ENCODE assay signal across 3 cellular contexts in genomic region chr11:74685338-74685737, GRCh38.
TF ChIP-seq lines count a peak whose summit lies in the region.

No MANE protein-coding gene starts in this region.

TF ChIP-seq in A549, 52 proteins besides CTCF, POLR2A, EP300 and RAD21:
- no peak for TF ChIP-seq RNF2 (IDR thresholded peaks at IDR 0.05; ENCODE audit: borderline replicate concordance, low read depth)
- TF ChIP-seq ZFP36 (IDR thresholded peaks at IDR 0.05; ENCODE audit: borderline replicate concordance, partially characterized antibody) = peak; percentile 58
- no peak for TF ChIP-seq HOXA7 (CRISPR knock-in tag; IDR thresholded peaks at IDR 0.05)
- TF ChIP-seq RARB (CRISPR knock-in tag; IDR thresholded peaks at IDR 0.05) = no peak

TF ChIP-seq in IMR-90, 13 proteins besides CTCF, POLR2A, EP300 and RAD21:
- TF ChIP-seq USF2 (IDR thresholded peaks at IDR 0.05; ENCODE audit: low read depth, low read length) = no peak
- no peak for TF ChIP-seq RCOR1 (IDR thresholded peaks at IDR 0.05; ENCODE audit: insufficient replicate concordance, low read length)
- TF ChIP-seq MAFK (IDR thresholded peaks at IDR 0.05; ENCODE audit: low read depth, low read length) = no peak
- TF ChIP-seq CEBPB (IDR thresholded peaks at IDR 0.05; ENCODE audit: low read depth, low read length) = no peak
- no peak for TF ChIP-seq FOS (IDR thresholded peaks at IDR 0.05; ENCODE audit: low read depth, low read length)
- TF ChIP-seq RFX5 (IDR thresholded peaks at IDR 0.05; ENCODE audit: low read depth, low read length) = no peak
- TF ChIP-seq NFE2L2 (IDR thresholded peaks at IDR 0.05; ENCODE audit: low read depth, low read length) = no peak

TF ChIP-seq in H1, 55 proteins besides CTCF, POLR2A, EP300 and RAD21:
- TF ChIP-seq KDM1A (IDR thresholded peaks at IDR 0.05; ENCODE audit: borderline replicate concordance, low read length) = 0 out of 2 replicates have a peak, but pooled peaks have one; percentile 70
- TF ChIP-seq ATF3 (IDR thresholded peaks at IDR 0.05; ENCODE audit: insufficient read depth, low read depth, low read length) = no peak
- peak in 1 of 2 experiments; percentile 62; a peak in 1 of 4 replicates for TF ChIP-seq HDAC2 (IDR thresholded peaks at IDR 0.05; ENCODE audit: borderline replicate concordance in 1 of 2, low read depth in 2 of 2, low read length in 2 of 2)
